In the genomic region with DNA sequence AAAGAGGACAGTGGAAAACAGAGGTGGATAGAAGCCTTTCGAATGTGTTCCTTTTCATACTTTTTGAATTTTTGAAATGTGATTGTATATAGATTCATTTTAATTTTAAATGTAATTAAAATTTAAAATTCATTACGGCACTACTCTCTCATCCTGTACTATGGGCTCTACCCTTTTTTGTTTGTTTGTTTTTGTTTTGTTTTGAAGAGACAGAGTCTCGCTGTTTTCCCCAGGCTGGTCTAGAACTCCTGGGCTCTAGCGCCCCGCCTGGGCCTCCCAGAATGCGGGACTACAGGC, we compare ENCODE assay signal across 8 cellular contexts. TPM values are rescaled to one million over a fixed set of nuclear protein-coding genes. Genes with fewer than 3 reads are reported as not detected.
DNase-seq lines count a peak whose midpoint lies in the region; ATAC-seq and TF ChIP-seq lines count a peak whose summit lies in the region.

No MANE protein-coding gene starts in this region.

- no peaks in the 10 kb centered on the region for H3K36me3 ChIP-seq in ES-I3 (ENCODE audit: insufficient read depth, low read length)
- no peaks in the 10 kb centered on the region for H3K36me3 ChIP-seq in OCI-LY7 (ENCODE audit: insufficient read depth, low read length)
- no peaks in the 10 kb centered on the region for H3K36me3 ChIP-seq in ovary

- no peak for TF ChIP-seq POLR2A in ovary (IDR thresholded peaks at IDR 0.05)

- no peaks in the 10 kb centered on the region for H4K20me1 ChIP-seq in OCI-LY7 (ENCODE audit: insufficient read depth, low read length)

- H3K9ac ChIP-seq in ES-I3 (ENCODE audit: low read depth, low read length), result peak overlapping the region; percentile 56

- TF ChIP-seq CTCF in OCI-LY7 (conservative IDR thresholded peaks at IDR 0.05; ENCODE audit: low read length), result no peak
- no peak for TF ChIP-seq CTCF in ovary (IDR thresholded peaks at IDR 0.05)

- H3K9me3 ChIP-seq in ES-I3 (ENCODE audit: control insufficient read depth, insufficient read depth, low read length) (no peaks in the 10 kb centered on the region), OCI-LY7 (ENCODE audit: low read length) (no peaks in the 10 kb centered on the region), ovary (no peaks in the 10 kb centered on the region)

- DNase-seq in OCI-LY7 (ENCODE audit: low spot score) (no peak), epithelial cell of prostate (ENCODE audit: low read depth, low spot score) (no peak), ovary (no peak), C1 segment of cervical spinal cord (lab: John Stamatoyannopoulos, UW) (no peak), H4 (ENCODE audit: low spot score) (no peak)
- no peak for DNase-seq in central memory CD4-positive, alpha-beta T cell

- POLR2A ChIA-PET in OCI-LY7 (lab: Charles Lee), result interaction anchor here (3.4 kb wide), 1 partner anchor 330 kb away, joined by 19 read pairs; no protein-coding TSS in a partner anchor

- H2AFZ ChIP-seq in OCI-LY7 (ENCODE audit: low read length), result peak overlapping the region; percentile 98; the same call in 1 of the 2 replicates

- WGBS in ovary, 3 donors, result 16 to 23% (median 22%) methylated on average over 6 of the region's 6 CpGs

- intact Hi-C loops in OCI-LY7 (cut with micrococcal nuclease; ENCODE audit: unreplicated experiment), result loop anchor here (1.0 to 5.0 kb wide), 7 partner anchors 16 to 330 kb away; partner anchors contain the start of genes CECR2 and IL17RA
- intact Hi-C loops in ovary (cut with DNase I), result loop anchor here (5.0 to 10.0 kb wide), 3 partner anchors 324 to 334 kb away; no protein-coding TSS in a partner anchor

- no TSS peak for BruUV-seq in OCI-LY7 (replicated peaks; lab: Mats Ljungman, UMichigan)

- H3K4me2 ChIP-seq in OCI-LY7 (ENCODE audit: low read length), result peak overlapping the region; percentile 68

- ATAC-seq in HG02938 (IDR thresholded peaks at IDR 0.05; ENCODE audit: unreplicated experiment), result no peak

- CTCF ChIA-PET in OCI-LY7 (lab: Charles Lee; ENCODE audit: unreplicated experiment), result interaction anchor here (0.9 to 3.0 kb wide), 3 partner anchors 86 to 331 kb away, joined by 3 to 26 read pairs (median 4); no protein-coding TSS in a partner anchor

- H3K9me2 ChIP-seq in OCI-LY7 (ENCODE audit: insufficient read depth, low read length), result no peaks in the 10 kb centered on the region

- H3K4me3 ChIP-seq in OCI-LY7 (ENCODE audit: low read depth, low read length, poor library complexity, severe bottlenecking), result peak overlapping the region; percentile 72
- peak overlapping the region; percentile 61 for H3K4me3 ChIP-seq in ovary

- no peaks in the 10 kb centered on the region for H3K27me3 ChIP-seq in ovary

- H3K79me2 ChIP-seq in OCI-LY7 (ENCODE audit: insufficient read depth, low read depth, low read length), result no peaks in the 10 kb centered on the region

- TF ChIP-seq EP300 in ovary (IDR thresholded peaks at IDR 0.05), result no peak

- H3K27ac ChIP-seq in OCI-LY7 (ENCODE audit: low read depth, low read length, poor library complexity, severe bottlenecking) (no peak overlapping the region), epithelial cell of prostate (peak overlapping the region; percentile 74), ovary (peak overlapping the region; percentile 74 to 76)

- peaks cover 3% of the 10 kb centered on the region; the same call in 1 of the 2 replicates for H3K4me1 ChIP-seq in ES-I3 (ENCODE audit: insufficient read depth, low read length)
- H3K4me1 ChIP-seq in OCI-LY7 (ENCODE audit: insufficient read depth, low read length, poor library complexity, severe bottlenecking), result peaks cover 11% of the 10 kb centered on the region
- H3K4me1 ChIP-seq in ovary (ENCODE audit: insufficient read depth), result peaks cover 10% of the 10 kb centered on the region

RNA-seq across cellular contexts. Expression of gene HDHD5, which starts 11.9 kb away (rescaled TPM):
- total RNA-seq in OCI-LY7 (2014; rRNA removed; shearing (Covaris generic)), result 77.3 and 84.6 TPM in 2 replicates
- total RNA-seq in OCI-LY7 (2022) (60.3 and 77.4 TPM in 2 replicates), ovary (10 to 100 TPM; 17.2 to 29.5 (median 24.5) TPM)
- 10 to 100 TPM in 1 of 2 donors, 1 to 10 TPM in 1; 8.9 to 23.4 TPM for polyA plus RNA-seq in ovary
- total RNA-seq in H4 (2014; rRNA removed; shearing (Covaris generic)), result 23.6 and 26.5 TPM in 2 replicates

RNA-seq across cellular contexts. Expression of gene ADA2, which starts 48.3 kb away (rescaled TPM):
- 16.5 and 19.6 TPM in 2 replicates for total RNA-seq in OCI-LY7 (2014; rRNA removed; shearing (Covaris generic))
- total RNA-seq in OCI-LY7 (2022) (42.8 and 49.5 TPM in 2 replicates), ovary (10 to 100 TPM in 4 of 7 donors, 1 to 10 TPM in 3; 2.0 to 15.7 (median 12.3) TPM)
- 10 to 100 TPM; 13.4 to 41.6 TPM for polyA plus RNA-seq in ovary
- 0.02 TPM in 1 of 2 replicates, not detected in the other for total RNA-seq in H4 (2014; rRNA removed; shearing (Covaris generic))

RNA-seq across cellular contexts. Expression of gene TMEM121B, which starts 49.8 kb away (rescaled TPM):
- 0.32 and 0.33 TPM in 2 replicates for total RNA-seq in OCI-LY7 (2014; rRNA removed; shearing (Covaris generic))
- 0.09 and 0.15 TPM in 2 replicates for total RNA-seq in OCI-LY7 (2022)
- total RNA-seq in ovary, result 1 to 10 TPM in 1 of 7 donors, under 1 TPM in 6; 0.12 to 1.1 (median 0.53) TPM
- under 1 TPM; 0.17 to 0.67 TPM for polyA plus RNA-seq in ovary
- 0.27 TPM in 1 of 2 replicates, not detected in the other for total RNA-seq in H4 (2014; rRNA removed; shearing (Covaris generic))
